ENCODE assay signal across 1 cellular context in genomic region chr12:55746913-55747231, GRCh38.
TF ChIP-seq lines count a peak whose summit lies in the region.

No MANE protein-coding gene starts in this region.

TF ChIP-seq in HepG2, 621 proteins besides CTCF, POLR2A, EP300 and RAD21:
- no peak for TF ChIP-seq SRSF1 (optimal IDR thresholded peaks at IDR 0.05; ENCODE audit: low read depth, low read length)
- no peak for TF ChIP-seq SCMH1 (CRISPR knock-in tag; IDR thresholded peaks at IDR 0.05; ENCODE audit: borderline replicate concordance)
- TF ChIP-seq ZSCAN9 (CRISPR knock-in tag; IDR thresholded peaks at IDR 0.05; ENCODE audit: borderline replicate concordance): no peak
- TF ChIP-seq SKIL (CRISPR knock-in tag; IDR thresholded peaks at IDR 0.05; ENCODE audit: borderline replicate concordance): no peak
- TF ChIP-seq ZNF430 (CRISPR knock-in tag; IDR thresholded peaks at IDR 0.05): no peak
- no peak for TF ChIP-seq ZNF292 (CRISPR knock-in tag; IDR thresholded peaks at IDR 0.05; ENCODE audit: borderline replicate concordance, low read depth)
- TF ChIP-seq MYC (CRISPR knock-in tag; IDR thresholded peaks at IDR 0.05; ENCODE audit: borderline replicate concordance): no peak
- TF ChIP-seq IKZF1 (IDR thresholded peaks at IDR 0.05): no peak
- TF ChIP-seq ZNF672 (CRISPR knock-in tag; IDR thresholded peaks at IDR 0.05): no peak
- TF ChIP-seq SSRP1 (CRISPR knock-in tag; IDR thresholded peaks at IDR 0.05): no peak
TF ChIP-seq in HepG2: peak in this region for 0.
